1 cellular context compared by ENCODE assay signal in genomic region chr1:60894121-60894520, GRCh38.
TF ChIP-seq lines count a peak whose summit lies in the region.

No MANE protein-coding gene starts in this region.

TF ChIP-seq in WTC11, 78 proteins besides CTCF, POLR2A, EP300 and RAD21 (continued from another document):
- TF ChIP-seq PREB (CRISPR knock-in tag; IDR thresholded peaks at IDR 0.05; ENCODE audit: borderline replicate concordance) = no peak
- TF ChIP-seq, protein P1, sequence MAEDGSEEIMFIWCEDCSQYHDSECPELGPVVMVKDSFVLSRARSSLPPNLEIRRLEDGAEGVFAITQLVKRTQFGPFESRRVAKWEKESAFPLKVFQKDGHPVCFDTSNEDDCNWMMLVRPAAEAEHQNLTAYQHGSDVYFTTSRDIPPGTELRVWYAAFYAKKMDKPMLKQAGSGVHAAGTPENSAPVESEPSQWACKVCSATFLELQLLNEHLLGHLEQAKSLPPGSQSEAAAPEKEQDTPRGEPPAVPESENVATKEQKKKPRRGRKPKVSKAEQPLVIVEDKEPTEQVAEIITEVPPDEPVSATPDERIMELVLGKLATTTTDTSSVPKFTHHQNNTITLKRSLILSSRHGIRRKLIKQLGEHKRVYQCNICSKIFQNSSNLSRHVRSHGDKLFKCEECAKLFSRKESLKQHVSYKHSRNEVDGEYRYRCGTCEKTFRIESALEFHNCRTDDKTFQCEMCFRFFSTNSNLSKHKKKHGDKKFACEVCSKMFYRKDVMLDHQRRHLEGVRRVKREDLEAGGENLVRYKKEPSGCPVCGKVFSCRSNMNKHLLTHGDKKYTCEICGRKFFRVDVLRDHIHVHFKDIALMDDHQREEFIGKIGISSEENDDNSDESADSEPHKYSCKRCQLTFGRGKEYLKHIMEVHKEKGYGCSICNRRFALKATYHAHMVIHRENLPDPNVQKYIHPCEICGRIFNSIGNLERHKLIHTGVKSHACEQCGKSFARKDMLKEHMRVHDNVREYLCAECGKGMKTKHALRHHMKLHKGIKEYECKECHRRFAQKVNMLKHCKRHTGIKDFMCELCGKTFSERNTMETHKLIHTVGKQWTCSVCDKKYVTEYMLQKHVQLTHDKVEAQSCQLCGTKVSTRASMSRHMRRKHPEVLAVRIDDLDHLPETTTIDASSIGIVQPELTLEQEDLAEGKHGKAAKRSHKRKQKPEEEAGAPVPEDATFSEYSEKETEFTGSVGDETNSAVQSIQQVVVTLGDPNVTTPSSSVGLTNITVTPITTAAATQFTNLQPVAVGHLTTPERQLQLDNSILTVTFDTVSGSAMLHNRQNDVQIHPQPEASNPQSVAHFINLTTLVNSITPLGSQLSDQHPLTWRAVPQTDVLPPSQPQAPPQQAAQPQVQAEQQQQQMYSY (CRISPR knock-in tag; IDR thresholded peaks at IDR 0.05) = no peak
- TF ChIP-seq, protein P2, sequence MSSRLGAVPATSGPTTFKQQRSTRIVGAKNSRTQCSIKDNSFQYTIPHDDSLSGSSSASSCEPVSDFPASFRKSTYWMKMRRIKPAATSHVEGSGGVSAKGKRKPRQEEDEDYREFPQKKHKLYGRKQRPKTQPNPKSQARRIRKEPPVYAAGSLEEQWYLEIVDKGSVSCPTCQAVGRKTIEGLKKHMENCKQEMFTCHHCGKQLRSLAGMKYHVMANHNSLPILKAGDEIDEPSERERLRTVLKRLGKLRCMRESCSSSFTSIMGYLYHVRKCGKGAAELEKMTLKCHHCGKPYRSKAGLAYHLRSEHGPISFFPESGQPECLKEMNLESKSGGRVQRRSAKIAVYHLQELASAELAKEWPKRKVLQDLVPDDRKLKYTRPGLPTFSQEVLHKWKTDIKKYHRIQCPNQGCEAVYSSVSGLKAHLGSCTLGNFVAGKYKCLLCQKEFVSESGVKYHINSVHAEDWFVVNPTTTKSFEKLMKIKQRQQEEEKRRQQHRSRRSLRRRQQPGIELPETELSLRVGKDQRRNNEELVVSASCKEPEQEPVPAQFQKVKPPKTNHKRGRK (CRISPR knock-in tag; IDR thresholded peaks at IDR 0.05; ENCODE audit: borderline replicate concordance) = no peak
- TF ChIP-seq ZNF121 (CRISPR knock-in tag; IDR thresholded peaks at IDR 0.05) = no peak
- TF ChIP-seq MXD4 (CRISPR knock-in tag; IDR thresholded peaks at IDR 0.05; ENCODE audit: borderline replicate concordance) = no peak
